In genomic region chr2:38876407-38876806, GRCh38 we compare ENCODE assay signal across 8 cellular contexts. TPM values are rescaled to one million over a fixed set of nuclear protein-coding genes. Genes with fewer than 3 reads are reported as not detected.
A peak's percentile ranks its signal among the peaks of the same experiment; 100 is the strongest.
DNase-seq lines count a peak whose midpoint lies in the region; ATAC-seq and TF ChIP-seq lines count a peak whose summit lies in the region.

No MANE protein-coding gene starts in this region.

- intact Hi-C loops in CD14-positive monocyte (cut with micrococcal nuclease), result loop anchor here in 1 of 2 donors (5.0 kb wide), 2 partner anchors 44 to 99 kb away; partner anchors contain the start of gene GEMIN6

- DNase-seq in CD14-positive monocyte (ENCODE audit: low spot score) (no peak), KBM-7 (peak; percentile 2), choroid plexus epithelial cell (ENCODE audit: low read depth) (no peak), DMS79 treated with DMSO at 0.1 percent for 48 hours (lab: John Stamatoyannopoulos, UW) (no peak)
- no peak for DNase-seq in natural killer cell treated with Interleukin-12 subunit alpha and Interleukin-12 subunit beta and Interleukin-15 and Interleukin-18, amount 100 ng/mL, for 72 hours (ENCODE audit: low spot score)
- DNase-seq in stimulated activated CD4-positive, alpha-beta T cell treated with anti-CD3 and anti-CD28 coated beads, Interleukin-4, amount 100 ng/mL, for 24 hours, result no peak

- peak overlapping the region; percentile 71 for H3K4me3 ChIP-seq in choroid plexus epithelial cell (ENCODE audit: low read depth, low read length)

- H3K4me1 Mint-ChIP-seq in CD14-positive monocyte, result peaks cover 31% of the 10 kb centered on the region
- peaks cover 18 to 20% of the 10 kb centered on the region in 2 donors for H3K4me1 Mint-ChIP-seq in natural killer cell treated with Interleukin-12 subunit alpha and Interleukin-12 subunit beta and Interleukin-15 and Interleukin-18, amount 100 ng/mL, for 72 hours (ENCODE audit: low read depth in 2 of 2)

- no peak for TF ChIP-seq CTCF in CD14-positive monocyte (IDR thresholded peaks at IDR 0.05)
- TF ChIP-seq CTCF in choroid plexus epithelial cell (conservative IDR thresholded peaks at IDR 0.05; ENCODE audit: low read depth, low read length), result no peak

- in situ Hi-C loops in KBM-7 (cut with MboI; ENCODE audit: low pct_unique_long_range_greater_than_20kb, low sequenced_read_pairs), result no loop called here

- no peak for ATAC-seq in natural killer cell treated with Interleukin-12 subunit alpha and Interleukin-12 subunit beta and Interleukin-15 and Interleukin-18, amount 100 ng/mL, for 72 hours
- ATAC-seq in HG02678 (IDR thresholded peaks at IDR 0.05; ENCODE audit: unreplicated experiment) (no peak), GM18520 (IDR thresholded peaks at IDR 0.05; ENCODE audit: unreplicated experiment) (no peak)

- H3K9me3 Mint-ChIP-seq in CD14-positive monocyte, result peaks cover 14 to 18% (median 16%) of the 10 kb centered on the region in 7 donors
- no peaks in the 10 kb centered on the region for H3K9me3 Mint-ChIP-seq in natural killer cell treated with Interleukin-12 subunit alpha and Interleukin-12 subunit beta and Interleukin-15 and Interleukin-18, amount 100 ng/mL, for 72 hours

- peak overlapping the region; percentile 96 for H3K4me3 Mint-ChIP-seq in CD14-positive monocyte
- H3K4me3 Mint-ChIP-seq in natural killer cell treated with Interleukin-12 subunit alpha and Interleukin-12 subunit beta and Interleukin-15 and Interleukin-18, amount 100 ng/mL, for 72 hours, result peak overlapping the region; percentile 96

- peaks cover 11 to 14% of the 10 kb centered on the region in 2 donors for H3K36me3 Mint-ChIP-seq in CD14-positive monocyte
- peaks cover 5% of the 10 kb centered on the region for H3K36me3 Mint-ChIP-seq in natural killer cell treated with Interleukin-12 subunit alpha and Interleukin-12 subunit beta and Interleukin-15 and Interleukin-18, amount 100 ng/mL, for 72 hours

- no peaks in the 10 kb centered on the region for H3K27me3 Mint-ChIP-seq in CD14-positive monocyte (ENCODE audit: low read depth in 3 of 3)
- H3K27me3 Mint-ChIP-seq in natural killer cell treated with Interleukin-12 subunit alpha and Interleukin-12 subunit beta and Interleukin-15 and Interleukin-18, amount 100 ng/mL, for 72 hours, result no peaks in the 10 kb centered on the region

- peak overlapping the region in 6 of 7 donors; percentile 77 to 96 (median 94) for H3K27ac Mint-ChIP-seq in CD14-positive monocyte
- peak overlapping the region; percentile 74 to 96 for H3K27ac Mint-ChIP-seq in natural killer cell treated with Interleukin-12 subunit alpha and Interleukin-12 subunit beta and Interleukin-15 and Interleukin-18, amount 100 ng/mL, for 72 hours

RNA-seq across cellular contexts. Expression of gene MORN2, which starts 0.6 kb away (rescaled TPM):
- polyA plus RNA-seq in CD14-positive monocyte, result 10 to 100 TPM; 24.0 to 25.8 TPM
- total RNA-seq in natural killer cell treated with Interleukin-12 subunit alpha and Interleukin-12 subunit beta and Interleukin-15 and Interleukin-18, amount 100 ng/mL, for 72 hours, result 1 to 10 TPM; 6.4 to 6.9 TPM

RNA-seq across cellular contexts. Expression of gene DHX57, which starts 0.7 kb away (rescaled TPM):
- polyA plus RNA-seq in CD14-positive monocyte, result 10 to 100 TPM in 1 of 2 donors, 1 to 10 TPM in 1; 7.7 to 12.9 TPM
- 10 to 100 TPM; 17.5 to 37.7 TPM for total RNA-seq in natural killer cell treated with Interleukin-12 subunit alpha and Interleukin-12 subunit beta and Interleukin-15 and Interleukin-18, amount 100 ng/mL, for 72 hours

RNA-seq across cellular contexts. Expression of gene ARHGEF33, which starts 13.3 kb away (rescaled TPM):
- not detected for polyA plus RNA-seq in CD14-positive monocyte
- under 1 TPM in 1 of 2 donors, not detected in 1; 0.28 TPM for total RNA-seq in natural killer cell treated with Interleukin-12 subunit alpha and Interleukin-12 subunit beta and Interleukin-15 and Interleukin-18, amount 100 ng/mL, for 72 hours
